ENCODE assay signal across 8 cellular contexts in the genomic region with DNA sequence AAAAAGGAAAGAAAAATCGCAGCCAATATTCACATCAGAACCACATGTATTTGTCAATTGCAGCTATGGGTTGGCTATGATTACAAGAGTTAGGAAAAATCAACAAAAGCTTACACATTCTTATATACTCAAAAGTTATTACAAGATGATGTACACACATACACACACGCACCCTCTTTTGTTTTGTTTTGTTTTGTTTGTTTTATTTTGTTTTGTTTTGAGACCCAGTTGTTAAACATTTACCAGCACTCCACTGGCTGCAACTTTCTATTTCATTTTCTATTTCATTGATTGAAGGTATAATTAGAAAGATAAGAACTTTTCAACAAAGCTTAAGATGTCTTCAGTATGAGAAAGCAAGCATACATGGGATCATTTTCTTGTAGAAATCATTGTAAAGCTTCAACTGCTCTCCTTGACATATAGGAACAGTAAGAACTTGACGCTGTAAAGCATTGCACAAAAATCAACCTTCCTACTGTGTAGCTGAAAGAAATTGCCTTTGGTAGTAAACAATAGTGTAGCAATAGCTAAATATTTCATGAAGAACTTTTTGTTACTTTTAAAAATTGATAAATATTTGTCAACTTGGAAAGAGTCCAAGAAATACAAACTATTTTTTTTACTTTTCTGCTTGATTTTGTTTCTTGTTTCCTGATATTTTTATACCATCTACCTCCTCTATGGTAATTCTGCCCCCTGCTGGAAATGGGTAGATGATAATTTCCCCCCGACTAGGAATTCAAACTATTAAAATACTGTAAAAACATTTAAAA.
A peak's percentile ranks its signal among the peaks of the same experiment; 100 is the strongest.
DNase-seq lines count a peak whose midpoint lies in the region; ATAC-seq and TF ChIP-seq lines count a peak whose summit lies in the region.

No MANE protein-coding gene starts in this region.

- H3K36me3 Mint-ChIP-seq in osteocyte (ENCODE audit: unreplicated experiment), result peaks cover 2% of the 10 kb centered on the region

- TF ChIP-seq CTCF in GM12872 (IDR thresholded peaks at IDR 0.05; ENCODE audit: insufficient read depth, low read depth, low read length) (peak; percentile 27; the same call in 1 of the 3 replicates), MM.1S (IDR thresholded peaks at IDR 0.05; ENCODE audit: low read length) (peak; percentile 68), osteocyte (IDR thresholded peaks at IDR 0.05) (peak; percentile 69)

- H3K27me3 Mint-ChIP-seq in osteocyte (ENCODE audit: unreplicated experiment), result no peaks in the 10 kb centered on the region

- H3K4me3 Mint-ChIP-seq in osteocyte (ENCODE audit: unreplicated experiment), result no peak overlapping the region

- ATAC-seq in GM18505 (IDR thresholded peaks at IDR 0.05; ENCODE audit: unreplicated experiment), result no peak

- DNase-seq in MM.1S (peak; percentile 54), dermis blood vessel endothelial cell (peak; percentile 71), osteocyte (ENCODE audit: extremely low spot score, unreplicated experiment) (no peak), NCI-H2107 treated with DMSO at 0.1 percent for 48 hours (lab: John Stamatoyannopoulos, UW; ENCODE audit: unreplicated experiment) (no peak), substantia nigra (lab: John Stamatoyannopoulos, UW) (no peak)
- DNase-seq in central memory CD4-positive, alpha-beta T cell, result no peak

- H3K9me2 ChIP-seq in MM.1S (replicated peaks; ENCODE audit: insufficient read depth, low read length), result no peaks in the 10 kb centered on the region

- no peaks in the 10 kb centered on the region for H3K27me3 ChIP-seq in MM.1S (replicated peaks; ENCODE audit: insufficient read depth, low read length)

- peaks cover 13% of the 10 kb centered on the region; the same call in 1 of the 2 replicates for H3K4me1 ChIP-seq in MM.1S (ENCODE audit: low read length)

- H3K36me3 ChIP-seq in MM.1S (replicated peaks; ENCODE audit: insufficient read depth, low read length), result no peaks in the 10 kb centered on the region

- H3K4me1 Mint-ChIP-seq in osteocyte (ENCODE audit: unreplicated experiment), result peaks cover 8% of the 10 kb centered on the region

- H3K4me3 ChIP-seq in MM.1S (ENCODE audit: low read length), result peak overlapping the region; percentile 59

- no peaks in the 10 kb centered on the region for H3K79me2 ChIP-seq in MM.1S (ENCODE audit: low read length)

- H3K27ac Mint-ChIP-seq in osteocyte (ENCODE audit: unreplicated experiment), result no peak overlapping the region

- H3K27ac ChIP-seq in MM.1S (ENCODE audit: low read length), result peak overlapping the region; percentile 20; the same call in 1 of the 2 replicates
- H3K27ac ChIP-seq in substantia nigra (ENCODE audit: low read depth, low read length, poor library complexity, severe bottlenecking), result no peak overlapping the region

- H3K9me3 Mint-ChIP-seq in osteocyte (ENCODE audit: unreplicated experiment), result no peaks in the 10 kb centered on the region

- H4K20me1 ChIP-seq in MM.1S (ENCODE audit: insufficient read depth, low read length), result no peaks in the 10 kb centered on the region

- H3K9me3 ChIP-seq in MM.1S (replicated peaks; ENCODE audit: insufficient read depth, low read length), result no peaks in the 10 kb centered on the region

- H2AFZ ChIP-seq in MM.1S (ENCODE audit: low read length), result peak overlapping the region; percentile 81

- H3F3A ChIP-seq in MM.1S (ENCODE audit: insufficient read depth, low read length), result no peaks in the 10 kb centered on the region

- H3K9ac ChIP-seq in MM.1S (ENCODE audit: low read length), result peak overlapping the region; percentile 35; the same call in 1 of the 2 replicates

- no peak for TF ChIP-seq POLR2A in GM18505 (IDR thresholded peaks at IDR 0.05; ENCODE audit: borderline replicate concordance, extremely low read depth, insufficient read depth, insufficient read length)

- peak overlapping the region; percentile 81 for H3K4me2 ChIP-seq in MM.1S (ENCODE audit: low read depth, low read length)

Comparison
In these comparisons a context has a peak if more than half of its experiments do, and no peak if none do; other contexts are left out.
1. DNase-seq: peak in MM.1S (single experiment) and dermis blood vessel endothelial cell (single experiment); none in osteocyte (single experiment), NCI-H2107 treated with DMSO at 0.1 percent for 48 hours (single experiment), substantia nigra (0 of 49) and central memory CD4-positive, alpha-beta T cell (single experiment).
2. Peak in every context shown above with its lines, with median percentiles within 50 percentile points of each other: CTCF ChIP-seq.